ENCODE assay signal across 12 cellular contexts in genomic region chr14:51248041-51248987, GRCh38. TPM values are rescaled to one million over a fixed set of nuclear protein-coding genes. Genes with fewer than 3 reads are reported as not detected.
A peak's percentile ranks its signal among the peaks of the same experiment; 100 is the strongest.
DNase-seq lines count a peak whose midpoint lies in the region; ATAC-seq, FAIRE-seq and TF ChIP-seq lines count a peak whose summit lies in the region.
"Had no signal": no experiment of that assay in that cellular context is flagged by ENCODE, and none has a peak within 500 bp of the region (broad histone marks: within the 10 kb centered on the region; RNA-seq: fewer than 3 reads in every experiment).

No MANE protein-coding gene starts in this region.

- TF ChIP-seq CTCF in glutamatergic neuron (IDR thresholded peaks at IDR 0.05; ENCODE audit: partially characterized antibody, unreplicated experiment) (no peak), ovary (IDR thresholded peaks at IDR 0.05) (no peak)

- no peak overlapping the region for H3K27ac ChIP-seq in ovary
- H3K27ac ChIP-seq: stomach had no signal

- no peak for DNase-seq in GM18507 (ENCODE audit: extremely low spot score, insufficient read length, low read depth)
- no peak for DNase-seq in glutamatergic neuron
- DNase-seq in HK-2 (ENCODE audit: unreplicated experiment) = no peak
- DNase-seq in stimulated activated naive CD8-positive, alpha-beta T cell treated with anti-CD3 and anti-CD28 coated beads, Interleukin-15, amount 100 ng/mL, for 72 hours = no peak
- DNase-seq in DMS53 treated with DMSO at 0.1 percent for 48 hours (lab: John Stamatoyannopoulos, UW; ENCODE audit: unreplicated experiment) = no peak
- DNase-seq in ovary = no peak
- DNase-seq: activated CD4-positive, alpha-beta T cell treated with anti-CD3 and anti-CD28 coated beads, Interleukin-2, amount 50 U/mL, for 48 hours; EL; stomach had no signal

- no peak overlapping the region for H3K4me3 ChIP-seq in ovary
- H3K4me3 ChIP-seq: stomach had no signal

- no peak for TF ChIP-seq EP300 in ovary (IDR thresholded peaks at IDR 0.05)

- peaks cover 2% of the 10 kb centered on the region for H3K27me3 Mint-ChIP-seq in glutamatergic neuron (ENCODE audit: unreplicated experiment)
- H3K27me3 Mint-ChIP-seq in stimulated activated naive CD8-positive, alpha-beta T cell treated with anti-CD3 and anti-CD28 coated beads, Interleukin-15, amount 100 ng/mL, for 72 hours = no peaks in the 10 kb centered on the region
- H3K27me3 Mint-ChIP-seq: IgD-negative memory B cell had no signal

- peaks cover 4% of the 10 kb centered on the region for H3K9me3 Mint-ChIP-seq in glutamatergic neuron (ENCODE audit: unreplicated experiment)
- no peaks in the 10 kb centered on the region for H3K9me3 Mint-ChIP-seq in stimulated activated naive CD8-positive, alpha-beta T cell treated with anti-CD3 and anti-CD28 coated beads, Interleukin-15, amount 100 ng/mL, for 72 hours
- H3K9me3 Mint-ChIP-seq: IgD-negative memory B cell had no signal

- peak overlapping the region; percentile 47 for H3K4me3 Mint-ChIP-seq in glutamatergic neuron (ENCODE audit: unreplicated experiment)
- no peak overlapping the region for H3K4me3 Mint-ChIP-seq in stimulated activated naive CD8-positive, alpha-beta T cell treated with anti-CD3 and anti-CD28 coated beads, Interleukin-15, amount 100 ng/mL, for 72 hours

- peaks cover 1% of the 10 kb centered on the region for H3K4me1 ChIP-seq in ovary (ENCODE audit: insufficient read depth)

- H3K9me3 ChIP-seq in ovary = no peaks in the 10 kb centered on the region
- H3K9me3 ChIP-seq: stomach had no signal

- H3K36me3 Mint-ChIP-seq in glutamatergic neuron (ENCODE audit: unreplicated experiment) = peaks cover 5% of the 10 kb centered on the region

- no peaks in the 10 kb centered on the region for H3K27me3 ChIP-seq in ovary
- H3K27me3 ChIP-seq: stomach had no signal

- no peak for TF ChIP-seq POLR2A in ovary (IDR thresholded peaks at IDR 0.05)

- peak overlapping the region; percentile 87 for H3K27ac Mint-ChIP-seq in glutamatergic neuron (ENCODE audit: unreplicated experiment)
- no peak overlapping the region for H3K27ac Mint-ChIP-seq in stimulated activated naive CD8-positive, alpha-beta T cell treated with anti-CD3 and anti-CD28 coated beads, Interleukin-15, amount 100 ng/mL, for 72 hours

- FAIRE-seq in GM18507 (lab: Jason Lieb, UNC) = peak; percentile 84

- WGBS in ovary, 3 donors = 89 to 92% (median 89%) methylated on average over 4 of the region's 4 CpGs

- intact Hi-C loops in ovary (cut with DNase I) = no loop called here

- ATAC-seq in GM21423 (IDR thresholded peaks at IDR 0.05; ENCODE audit: unreplicated experiment) = peak; percentile 82
- peak; percentile 70 for ATAC-seq in HG03175 (IDR thresholded peaks at IDR 0.05; ENCODE audit: unreplicated experiment)
- no peak for ATAC-seq in stimulated activated naive CD8-positive, alpha-beta T cell treated with anti-CD3 and anti-CD28 coated beads, Interleukin-15, amount 100 ng/mL, for 72 hours

- no peaks in the 10 kb centered on the region for H3K36me3 ChIP-seq in ovary

- peaks cover 30% of the 10 kb centered on the region for H3K4me1 Mint-ChIP-seq in glutamatergic neuron (ENCODE audit: low read depth, unreplicated experiment)
- peaks cover 23% of the 10 kb centered on the region for H3K4me1 Mint-ChIP-seq in stimulated activated naive CD8-positive, alpha-beta T cell treated with anti-CD3 and anti-CD28 coated beads, Interleukin-15, amount 100 ng/mL, for 72 hours

RNA-seq across cellular contexts. Expression of gene TMX1, which starts 8.3 kb away (rescaled TPM):
- total RNA-seq in glutamatergic neuron (ENCODE audit: unreplicated experiment) (39.1 TPM), ovary (10 to 100 TPM; 14.4 to 28.7 (median 20.7) TPM)
- 10 to 100 TPM; 11.2 to 18.8 TPM for polyA plus RNA-seq in ovary
